Comparison of ENCODE assay signal across 1 cellular context in genomic region chr12:109020750-109021380, GRCh38.
TF ChIP-seq lines count a peak whose summit lies in the region.

Gene SVOP, minus strand, starts transcription at chr12:109021068. Its CDS starts 200 bp downstream, at chr12:109020868.

TF ChIP-seq in HEK293, 187 proteins besides CTCF, POLR2A, EP300 and RAD21 (continued from another document and continues in another):
- TF ChIP-seq ZNF645 (tag by site-specific recombination; IDR thresholded peaks at IDR 0.05) = no peak
- TF ChIP-seq ZFP3 (tag by site-specific recombination; IDR thresholded peaks at IDR 0.05; ENCODE audit: low read depth) = no peak
- TF ChIP-seq ZSCAN23 (tag by site-specific recombination; IDR thresholded peaks at IDR 0.05) = no peak
- no peak for TF ChIP-seq ZNF10 (tag by site-specific recombination; IDR thresholded peaks at IDR 0.05)
- peak; percentile 44; the same call in 1 of the 2 replicates for TF ChIP-seq ZNF629 (tag by site-specific recombination; IDR thresholded peaks at IDR 0.05)
- no peak for TF ChIP-seq ZNF701 (tag by site-specific recombination; IDR thresholded peaks at IDR 0.05)
- TF ChIP-seq ZNF544 (tag by site-specific recombination; IDR thresholded peaks at IDR 0.05) = no peak
- TF ChIP-seq REPIN1 (tag by site-specific recombination; IDR thresholded peaks at IDR 0.05; ENCODE audit: low read depth) = no peak
- TF ChIP-seq OSR2 (tag by site-specific recombination; IDR thresholded peaks at IDR 0.05) = no peak
- no peak for TF ChIP-seq AEBP2 (tag by site-specific recombination; IDR thresholded peaks at IDR 0.05; ENCODE audit: borderline replicate concordance)
- 0 out of 2 replicates have a peak, but pooled peaks have one; percentile 33 for TF ChIP-seq ZSCAN16 (tag by site-specific recombination; IDR thresholded peaks at IDR 0.05)
- no peak for TF ChIP-seq ZNF169 (tag by site-specific recombination; IDR thresholded peaks at IDR 0.05)
- peak; percentile 79 for TF ChIP-seq ZBTB17 (tag by site-specific recombination; IDR thresholded peaks at IDR 0.05)
- TF ChIP-seq ZNF133 (tag by site-specific recombination; IDR thresholded peaks at IDR 0.05) = no peak
- no peak for TF ChIP-seq ZNF280D (tag by site-specific recombination; IDR thresholded peaks at IDR 0.05)
- TF ChIP-seq YY1 (tag by site-specific recombination; IDR thresholded peaks at IDR 0.05) = peak; percentile 65; the same call in 1 of the 2 replicates
- TF ChIP-seq ZNF416 (tag by site-specific recombination; IDR thresholded peaks at IDR 0.05) = no peak
- no peak for TF ChIP-seq ZNF549 (tag by site-specific recombination; IDR thresholded peaks at IDR 0.05)
- no peak for TF ChIP-seq ZXDB (tag by site-specific recombination; IDR thresholded peaks at IDR 0.05)
- no peak for TF ChIP-seq BCL11A (tag by site-specific recombination; IDR thresholded peaks at IDR 0.05; ENCODE audit: low read depth)
- TF ChIP-seq ZBTB11 (tag by site-specific recombination; conservative IDR thresholded peaks at IDR 0.05; ENCODE audit: low read depth) = peak; percentile 79
- no peak for TF ChIP-seq ZNF148 (tag by site-specific recombination; IDR thresholded peaks at IDR 0.05; ENCODE audit: borderline replicate concordance)
- TF ChIP-seq ZNF112 (tag by site-specific recombination; IDR thresholded peaks at IDR 0.05) = no peak
- peak; percentile 98 for TF ChIP-seq ZFHX2 (tag by site-specific recombination; conservative IDR thresholded peaks at IDR 0.05)
- no peak for TF ChIP-seq ZBTB20 (tag by site-specific recombination; IDR thresholded peaks at IDR 0.05)
- TF ChIP-seq ZNF514 (tag by site-specific recombination; IDR thresholded peaks at IDR 0.05) = no peak
- no peak; the same call in 1 of the 2 replicates for TF ChIP-seq ZBTB6 (tag by site-specific recombination; IDR thresholded peaks at IDR 0.05)
- TF ChIP-seq ZNF670 (tag by site-specific recombination; IDR thresholded peaks at IDR 0.05; ENCODE audit: low read depth) = no peak
- TF ChIP-seq ZNF146 (tag by site-specific recombination; IDR thresholded peaks at IDR 0.05) = no peak
- no peak for TF ChIP-seq ZBTB1 (tag by site-specific recombination; IDR thresholded peaks at IDR 0.05)
- 0 out of 2 replicates have a peak, but pooled peaks have one; percentile 28 for TF ChIP-seq PRDM10 (tag by site-specific recombination; IDR thresholded peaks at IDR 0.05)
- no peak for TF ChIP-seq ZNF362 (tag by site-specific recombination; IDR thresholded peaks at IDR 0.05)
- no peak for TF ChIP-seq ZNF624 (tag by site-specific recombination; IDR thresholded peaks at IDR 0.05)
- TF ChIP-seq YY2 (tag by site-specific recombination; IDR thresholded peaks at IDR 0.05) = no peak
- TF ChIP-seq ZNF777 (tag by site-specific recombination; IDR thresholded peaks at IDR 0.05; ENCODE audit: borderline replicate concordance) = no peak
- TF ChIP-seq ZNF184 (tag by site-specific recombination; IDR thresholded peaks at IDR 0.05) = no peak; the same call in 1 of the 2 replicates
- no peak for TF ChIP-seq ZNF449 (tag by site-specific recombination; IDR thresholded peaks at IDR 0.05)
- TF ChIP-seq KLF16 (tag by site-specific recombination; IDR thresholded peaks at IDR 0.05) = peak; percentile 82
- no peak for TF ChIP-seq ZNF48 (tag by site-specific recombination; IDR thresholded peaks at IDR 0.05)
- peak; percentile 14; the same call in 1 of the 2 replicates for TF ChIP-seq ZNF76 (tag by site-specific recombination; IDR thresholded peaks at IDR 0.05; ENCODE audit: borderline replicate concordance, low read depth)
- no peak for TF ChIP-seq ZNF768 (tag by site-specific recombination; IDR thresholded peaks at IDR 0.05)
- no peak for TF ChIP-seq ZNF580 (tag by site-specific recombination; IDR thresholded peaks at IDR 0.05)
- TF ChIP-seq ZNF623 (tag by site-specific recombination; IDR thresholded peaks at IDR 0.05) = no peak
- TF ChIP-seq ZNF600 (tag by site-specific recombination; IDR thresholded peaks at IDR 0.05) = peak; percentile 80
